1 cellular context compared by ENCODE assay signal in the genomic region with DNA sequence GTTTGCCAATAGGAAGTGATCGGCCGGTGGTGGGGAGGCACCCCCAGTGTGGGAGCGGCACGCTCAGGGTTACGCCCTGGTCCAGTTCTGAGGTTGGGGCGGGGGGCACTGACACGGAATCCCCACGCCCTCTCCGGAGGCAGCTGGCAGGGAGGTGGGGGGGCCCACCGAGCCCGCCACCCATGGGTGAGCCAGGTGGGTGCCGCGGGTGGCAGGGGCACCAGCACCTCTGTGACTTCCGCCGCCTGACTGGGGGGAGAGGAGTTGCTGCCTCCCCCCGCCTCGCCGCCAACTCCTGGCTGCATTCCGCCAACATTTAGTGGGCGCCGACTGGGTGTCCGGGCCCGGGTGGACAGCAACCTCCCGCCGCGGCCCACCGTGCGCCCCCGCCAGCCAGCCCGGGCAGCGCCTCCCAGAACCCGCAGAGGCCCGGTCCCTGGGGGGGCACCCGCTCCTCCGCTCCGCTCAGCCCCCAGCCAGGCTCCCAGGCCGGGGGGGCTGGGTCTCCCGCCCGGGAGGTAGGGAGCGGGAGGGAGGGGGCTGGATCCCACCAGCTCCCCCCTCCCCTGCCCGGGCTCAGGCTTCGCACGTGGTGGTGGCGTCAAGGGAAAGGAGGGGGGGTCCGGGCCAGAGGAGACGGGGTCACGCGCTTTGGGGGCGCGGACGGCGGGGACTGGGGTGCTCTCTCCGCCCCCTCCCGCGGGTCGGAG.
TF ChIP-seq lines count a peak whose summit lies in the region.

No MANE protein-coding gene starts in this region.

TF ChIP-seq in K562, 482 proteins besides CTCF, POLR2A, EP300 and RAD21 (continues in another document):
- TF ChIP-seq, protein P1, sequence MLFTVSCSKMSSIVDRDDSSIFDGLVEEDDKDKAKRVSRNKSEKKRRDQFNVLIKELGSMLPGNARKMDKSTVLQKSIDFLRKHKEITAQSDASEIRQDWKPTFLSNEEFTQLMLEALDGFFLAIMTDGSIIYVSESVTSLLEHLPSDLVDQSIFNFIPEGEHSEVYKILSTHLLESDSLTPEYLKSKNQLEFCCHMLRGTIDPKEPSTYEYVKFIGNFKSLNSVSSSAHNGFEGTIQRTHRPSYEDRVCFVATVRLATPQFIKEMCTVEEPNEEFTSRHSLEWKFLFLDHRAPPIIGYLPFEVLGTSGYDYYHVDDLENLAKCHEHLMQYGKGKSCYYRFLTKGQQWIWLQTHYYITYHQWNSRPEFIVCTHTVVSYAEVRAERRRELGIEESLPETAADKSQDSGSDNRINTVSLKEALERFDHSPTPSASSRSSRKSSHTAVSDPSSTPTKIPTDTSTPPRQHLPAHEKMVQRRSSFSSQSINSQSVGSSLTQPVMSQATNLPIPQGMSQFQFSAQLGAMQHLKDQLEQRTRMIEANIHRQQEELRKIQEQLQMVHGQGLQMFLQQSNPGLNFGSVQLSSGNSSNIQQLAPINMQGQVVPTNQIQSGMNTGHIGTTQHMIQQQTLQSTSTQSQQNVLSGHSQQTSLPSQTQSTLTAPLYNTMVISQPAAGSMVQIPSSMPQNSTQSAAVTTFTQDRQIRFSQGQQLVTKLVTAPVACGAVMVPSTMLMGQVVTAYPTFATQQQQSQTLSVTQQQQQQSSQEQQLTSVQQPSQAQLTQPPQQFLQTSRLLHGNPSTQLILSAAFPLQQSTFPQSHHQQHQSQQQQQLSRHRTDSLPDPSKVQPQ (CRISPR knock-in tag; IDR thresholded peaks at IDR 0.05; ENCODE audit: borderline replicate concordance): no peak
- TF ChIP-seq, protein P2, sequence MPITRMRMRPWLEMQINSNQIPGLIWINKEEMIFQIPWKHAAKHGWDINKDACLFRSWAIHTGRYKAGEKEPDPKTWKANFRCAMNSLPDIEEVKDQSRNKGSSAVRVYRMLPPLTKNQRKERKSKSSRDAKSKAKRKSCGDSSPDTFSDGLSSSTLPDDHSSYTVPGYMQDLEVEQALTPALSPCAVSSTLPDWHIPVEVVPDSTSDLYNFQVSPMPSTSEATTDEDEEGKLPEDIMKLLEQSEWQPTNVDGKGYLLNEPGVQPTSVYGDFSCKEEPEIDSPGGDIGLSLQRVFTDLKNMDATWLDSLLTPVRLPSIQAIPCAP (CRISPR knock-in tag; IDR thresholded peaks at IDR 0.05; ENCODE audit: borderline replicate concordance): no peak
- TF ChIP-seq, protein P3, sequence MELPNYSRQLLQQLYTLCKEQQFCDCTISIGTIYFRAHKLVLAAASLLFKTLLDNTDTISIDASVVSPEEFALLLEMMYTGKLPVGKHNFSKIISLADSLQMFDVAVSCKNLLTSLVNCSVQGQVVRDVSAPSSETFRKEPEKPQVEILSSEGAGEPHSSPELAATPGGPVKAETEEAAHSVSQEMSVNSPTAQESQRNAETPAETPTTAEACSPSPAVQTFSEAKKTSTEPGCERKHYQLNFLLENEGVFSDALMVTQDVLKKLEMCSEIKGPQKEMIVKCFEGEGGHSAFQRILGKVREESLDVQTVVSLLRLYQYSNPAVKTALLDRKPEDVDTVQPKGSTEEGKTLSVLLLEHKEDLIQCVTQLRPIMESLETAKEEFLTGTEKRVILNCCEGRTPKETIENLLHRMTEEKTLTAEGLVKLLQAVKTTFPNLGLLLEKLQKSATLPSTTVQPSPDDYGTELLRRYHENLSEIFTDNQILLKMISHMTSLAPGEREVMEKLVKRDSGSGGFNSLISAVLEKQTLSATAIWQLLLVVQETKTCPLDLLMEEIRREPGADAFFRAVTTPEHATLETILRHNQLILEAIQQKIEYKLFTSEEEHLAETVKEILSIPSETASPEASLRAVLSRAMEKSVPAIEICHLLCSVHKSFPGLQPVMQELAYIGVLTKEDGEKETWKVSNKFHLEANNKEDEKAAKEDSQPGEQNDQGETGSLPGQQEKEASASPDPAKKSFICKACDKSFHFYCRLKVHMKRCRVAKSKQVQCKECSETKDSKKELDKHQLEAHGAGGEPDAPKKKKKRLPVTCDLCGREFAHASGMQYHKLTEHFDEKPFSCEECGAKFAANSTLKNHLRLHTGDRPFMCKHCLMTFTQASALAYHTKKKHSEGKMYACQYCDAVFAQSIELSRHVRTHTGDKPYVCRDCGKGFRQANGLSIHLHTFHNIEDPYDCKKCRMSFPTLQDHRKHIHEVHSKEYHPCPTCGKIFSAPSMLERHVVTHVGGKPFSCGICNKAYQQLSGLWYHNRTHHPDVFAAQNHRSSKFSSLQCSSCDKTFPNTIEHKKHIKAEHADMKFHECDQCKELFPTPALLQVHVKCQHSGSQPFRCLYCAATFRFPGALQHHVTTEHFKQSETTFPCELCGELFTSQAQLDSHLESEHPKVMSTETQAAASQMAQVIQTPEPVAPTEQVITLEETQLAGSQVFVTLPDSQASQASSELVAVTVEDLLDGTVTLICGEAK (IDR thresholded peaks at IDR 0.05): no peak
- TF ChIP-seq, protein P3 (CRISPR knock-in tag; IDR thresholded peaks at IDR 0.05): no peak
- TF ChIP-seq, protein P4, sequence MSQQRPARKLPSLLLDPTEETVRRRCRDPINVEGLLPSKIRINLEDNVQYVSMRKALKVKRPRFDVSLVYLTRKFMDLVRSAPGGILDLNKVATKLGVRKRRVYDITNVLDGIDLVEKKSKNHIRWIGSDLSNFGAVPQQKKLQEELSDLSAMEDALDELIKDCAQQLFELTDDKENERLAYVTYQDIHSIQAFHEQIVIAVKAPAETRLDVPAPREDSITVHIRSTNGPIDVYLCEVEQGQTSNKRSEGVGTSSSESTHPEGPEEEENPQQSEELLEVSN (IDR thresholded peaks at IDR 0.05; ENCODE audit: borderline replicate concordance in 1 of 2, extremely low read depth in 1 of 2, insufficient read depth in 1 of 2, insufficient read length in 1 of 2, low read depth in 1 of 2, low read length in 1 of 2, poor library complexity in 1 of 2, severe bottlenecking in 1 of 2): peak in 1 of 2 experiments; percentile 74
- TF ChIP-seq GTF2E2 (tag; IDR thresholded peaks at IDR 0.05) (no peak), PPARD (CRISPR knock-in tag; IDR thresholded peaks at IDR 0.05) (no peak), ZNF24 (IDR thresholded peaks at IDR 0.05) (no peak), NONO (IDR thresholded peaks at IDR 0.05; ENCODE audit: low read depth in 2 of 2, low read length in 1 of 2) (0 out of 4 replicates have a peak, but pooled peaks of 1 of the 2 experiments have one; percentile 44), MYNN (IDR thresholded peaks at IDR 0.05) (0 out of 2 replicates have a peak, but pooled peaks have one; percentile 46), MYNN (CRISPR knock-in tag; IDR thresholded peaks at IDR 0.05) (no peak), ZNF232 (CRISPR knock-in tag; IDR thresholded peaks at IDR 0.05) (no peak), RFX1 (IDR thresholded peaks at IDR 0.05) (no peak), ZKSCAN8 (CRISPR knock-in tag; IDR thresholded peaks at IDR 0.05) (no peak), ZEB2 (IDR thresholded peaks at IDR 0.05) (no peak), ZFX (CRISPR knock-in tag; IDR thresholded peaks at IDR 0.05) (peak; percentile 56; the same call in 1 of the 2 replicates), NUFIP1 (IDR thresholded peaks at IDR 0.05; ENCODE audit: partially characterized antibody) (no peak), CREM (IDR thresholded peaks at IDR 0.05; ENCODE audit: low read depth) (peak; percentile 43; the same call in 1 of the 2 replicates)
- TF ChIP-seq, protein P5, sequence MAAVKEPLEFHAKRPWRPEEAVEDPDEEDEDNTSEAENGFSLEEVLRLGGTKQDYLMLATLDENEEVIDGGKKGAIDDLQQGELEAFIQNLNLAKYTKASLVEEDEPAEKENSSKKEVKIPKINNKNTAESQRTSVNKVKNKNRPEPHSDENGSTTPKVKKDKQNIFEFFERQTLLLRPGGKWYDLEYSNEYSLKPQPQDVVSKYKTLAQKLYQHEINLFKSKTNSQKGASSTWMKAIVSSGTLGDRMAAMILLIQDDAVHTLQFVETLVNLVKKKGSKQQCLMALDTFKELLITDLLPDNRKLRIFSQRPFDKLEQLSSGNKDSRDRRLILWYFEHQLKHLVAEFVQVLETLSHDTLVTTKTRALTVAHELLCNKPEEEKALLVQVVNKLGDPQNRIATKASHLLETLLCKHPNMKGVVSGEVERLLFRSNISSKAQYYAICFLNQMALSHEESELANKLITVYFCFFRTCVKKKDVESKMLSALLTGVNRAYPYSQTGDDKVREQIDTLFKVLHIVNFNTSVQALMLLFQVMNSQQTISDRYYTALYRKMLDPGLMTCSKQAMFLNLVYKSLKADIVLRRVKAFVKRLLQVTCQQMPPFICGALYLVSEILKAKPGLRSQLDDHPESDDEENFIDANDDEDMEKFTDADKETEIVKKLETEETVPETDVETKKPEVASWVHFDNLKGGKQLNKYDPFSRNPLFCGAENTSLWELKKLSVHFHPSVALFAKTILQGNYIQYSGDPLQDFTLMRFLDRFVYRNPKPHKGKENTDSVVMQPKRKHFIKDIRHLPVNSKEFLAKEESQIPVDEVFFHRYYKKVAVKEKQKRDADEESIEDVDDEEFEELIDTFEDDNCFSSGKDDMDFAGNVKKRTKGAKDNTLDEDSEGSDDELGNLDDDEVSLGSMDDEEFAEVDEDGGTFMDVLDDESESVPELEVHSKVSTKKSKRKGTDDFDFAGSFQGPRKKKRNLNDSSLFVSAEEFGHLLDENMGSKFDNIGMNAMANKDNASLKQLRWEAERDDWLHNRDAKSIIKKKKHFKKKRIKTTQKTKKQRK (IDR thresholded peaks at IDR 0.05; ENCODE audit: borderline replicate concordance, low read depth, low read length): no peak
- TF ChIP-seq, protein P6, sequence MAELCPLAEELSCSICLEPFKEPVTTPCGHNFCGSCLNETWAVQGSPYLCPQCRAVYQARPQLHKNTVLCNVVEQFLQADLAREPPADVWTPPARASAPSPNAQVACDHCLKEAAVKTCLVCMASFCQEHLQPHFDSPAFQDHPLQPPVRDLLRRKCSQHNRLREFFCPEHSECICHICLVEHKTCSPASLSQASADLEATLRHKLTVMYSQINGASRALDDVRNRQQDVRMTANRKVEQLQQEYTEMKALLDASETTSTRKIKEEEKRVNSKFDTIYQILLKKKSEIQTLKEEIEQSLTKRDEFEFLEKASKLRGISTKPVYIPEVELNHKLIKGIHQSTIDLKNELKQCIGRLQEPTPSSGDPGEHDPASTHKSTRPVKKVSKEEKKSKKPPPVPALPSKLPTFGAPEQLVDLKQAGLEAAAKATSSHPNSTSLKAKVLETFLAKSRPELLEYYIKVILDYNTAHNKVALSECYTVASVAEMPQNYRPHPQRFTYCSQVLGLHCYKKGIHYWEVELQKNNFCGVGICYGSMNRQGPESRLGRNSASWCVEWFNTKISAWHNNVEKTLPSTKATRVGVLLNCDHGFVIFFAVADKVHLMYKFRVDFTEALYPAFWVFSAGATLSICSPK (IDR thresholded peaks at IDR 0.05; ENCODE audit: borderline replicate concordance): no peak
- TF ChIP-seq, protein P7, sequence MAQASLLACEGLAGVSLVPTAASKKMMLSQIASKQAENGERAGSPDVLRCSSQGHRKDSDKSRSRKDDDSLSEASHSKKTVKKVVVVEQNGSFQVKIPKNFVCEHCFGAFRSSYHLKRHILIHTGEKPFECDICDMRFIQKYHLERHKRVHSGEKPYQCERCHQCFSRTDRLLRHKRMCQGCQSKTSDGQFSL (CRISPR knock-in tag; IDR thresholded peaks at IDR 0.05): peak; percentile 80
- TF ChIP-seq, protein P7 (tag; IDR thresholded peaks at IDR 0.05): no peak
- TF ChIP-seq, protein P8, sequence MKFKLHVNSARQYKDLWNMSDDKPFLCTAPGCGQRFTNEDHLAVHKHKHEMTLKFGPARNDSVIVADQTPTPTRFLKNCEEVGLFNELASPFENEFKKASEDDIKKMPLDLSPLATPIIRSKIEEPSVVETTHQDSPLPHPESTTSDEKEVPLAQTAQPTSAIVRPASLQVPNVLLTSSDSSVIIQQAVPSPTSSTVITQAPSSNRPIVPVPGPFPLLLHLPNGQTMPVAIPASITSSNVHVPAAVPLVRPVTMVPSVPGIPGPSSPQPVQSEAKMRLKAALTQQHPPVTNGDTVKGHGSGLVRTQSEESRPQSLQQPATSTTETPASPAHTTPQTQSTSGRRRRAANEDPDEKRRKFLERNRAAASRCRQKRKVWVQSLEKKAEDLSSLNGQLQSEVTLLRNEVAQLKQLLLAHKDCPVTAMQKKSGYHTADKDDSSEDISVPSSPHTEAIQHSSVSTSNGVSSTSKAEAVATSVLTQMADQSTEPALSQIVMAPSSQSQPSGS (CRISPR knock-in tag; IDR thresholded peaks at IDR 0.05): 0 out of 2 replicates have a peak, but pooled peaks have one; percentile 40
